Comparison of ENCODE assay signal across 20 cellular contexts in genomic region chr14:88597601-88598000, GRCh38. TPM values are rescaled to one million over a fixed set of nuclear protein-coding genes. Genes with fewer than 3 reads are reported as not detected.
DNase-seq lines count a peak whose midpoint lies in the region; ATAC-seq and TF ChIP-seq lines count a peak whose summit lies in the region.
"Had no signal": no experiment of that assay in that cellular context is flagged by ENCODE, and none has a peak within 500 bp of the region (broad histone marks: within the 10 kb centered on the region; RNA-seq: fewer than 3 reads in every experiment).

No MANE protein-coding gene starts in this region.

- H3K9me3 Mint-ChIP-seq in MCF 10A (ENCODE audit: unreplicated experiment) (no peaks in the 10 kb centered on the region), nephron progenitor cell (no peaks in the 10 kb centered on the region)
- no peaks in the 10 kb centered on the region for H3K9me3 Mint-ChIP-seq in activated naive CD8-positive, alpha-beta T cell treated with anti-CD3 and anti-CD28 coated beads, Interleukin-2, amount 50 U/mL, for 24 hours
- H3K9me3 Mint-ChIP-seq: CD8-positive, alpha-beta T cell had no signal

- H3K36me3 Mint-ChIP-seq in MCF 10A (ENCODE audit: insufficient read depth, unreplicated experiment) (peaks cover 84% of the 10 kb centered on the region), nephron progenitor cell (ENCODE audit: low read depth) (peaks cover 89% of the 10 kb centered on the region)
- peaks cover 72% of the 10 kb centered on the region for H3K36me3 Mint-ChIP-seq in activated naive CD8-positive, alpha-beta T cell treated with anti-CD3 and anti-CD28 coated beads, Interleukin-2, amount 50 U/mL, for 24 hours (ENCODE audit: low read depth)

- BruUV-seq in MCF 10A (replicated peaks; lab: Mats Ljungman, UMichigan): no TSS peak

- no peaks in the 10 kb centered on the region for H3K36me3 ChIP-seq in breast epithelium

- no peak overlapping the region for H3K4me3 ChIP-seq in breast epithelium
- H3K4me3 ChIP-seq: BLaER1 treated with 17β-estradiol and CSF1 and Interleukin-3, amounts not matched to agents 10 nM and 100 nM; MG63; SJCRH30 had no signal

- POLR2A ChIA-PET in MCF 10A (lab: Yijun Ruan, JAX): no interaction called here

- no peaks in the 10 kb centered on the region for H3K4me1 ChIP-seq in breast epithelium
- H3K4me1 ChIP-seq: SJCRH30 had no signal

- TF ChIP-seq POLR2A in breast epithelium (IDR thresholded peaks at IDR 0.05): no peak

- H3K4me1 Mint-ChIP-seq in MCF 10A (ENCODE audit: insufficient read depth, unreplicated experiment): peaks cover 6% of the 10 kb centered on the region
- H3K4me1 Mint-ChIP-seq in activated naive CD8-positive, alpha-beta T cell treated with anti-CD3 and anti-CD28 coated beads, Interleukin-2, amount 50 U/mL, for 24 hours: peaks cover 42% of the 10 kb centered on the region
- H3K4me1 Mint-ChIP-seq in nephron progenitor cell: peaks cover 43% of the 10 kb centered on the region

- H3K9me3 ChIP-seq in breast epithelium: no peaks in the 10 kb centered on the region
- H3K9me3 ChIP-seq: BLaER1 treated with 17β-estradiol and CSF1 and Interleukin-3, amounts not matched to agents 10 nM and 100 nM; MG63; SJCRH30 had no signal

- no peak for TF ChIP-seq CTCF in MCF 10A (IDR thresholded peaks at IDR 0.05; ENCODE audit: unreplicated experiment)
- no peak for TF ChIP-seq CTCF in breast epithelium (IDR thresholded peaks at IDR 0.05)
- no peak for TF ChIP-seq CTCF in nephron progenitor cell (IDR thresholded peaks at IDR 0.05)

- CTCF ChIA-PET in MCF 10A (lab: Yijun Ruan, JAX): interaction anchor here (0.8 to 1.7 kb wide), 2 partner anchors 11 to 13 kb away, joined by 4 read pairs; no protein-coding TSS in a partner anchor

- H3K27me3 Mint-ChIP-seq in MCF 10A (ENCODE audit: insufficient read depth, unreplicated experiment): no peaks in the 10 kb centered on the region
- no peaks in the 10 kb centered on the region for H3K27me3 Mint-ChIP-seq in activated naive CD8-positive, alpha-beta T cell treated with anti-CD3 and anti-CD28 coated beads, Interleukin-2, amount 50 U/mL, for 24 hours
- no peaks in the 10 kb centered on the region for H3K27me3 Mint-ChIP-seq in nephron progenitor cell (ENCODE audit: low read depth, poor library complexity)

- ATAC-seq in activated naive CD8-positive, alpha-beta T cell treated with anti-CD3 and anti-CD28 coated beads, Interleukin-2, amount 50 U/mL, for 24 hours: no peak
- no peak for ATAC-seq in GM18502 (IDR thresholded peaks at IDR 0.05; ENCODE audit: poor library complexity, unreplicated experiment)
- ATAC-seq: CD8-positive, alpha-beta T cell had no signal

- no peak for DNase-seq in MCF 10A (ENCODE audit: unreplicated experiment)
- no peak for DNase-seq in breast epithelium (ENCODE audit: low spot score in 2 of 2)
- DNase-seq in activated naive CD8-positive, alpha-beta T cell treated with anti-CD3 and anti-CD28 coated beads, Interleukin-2, amount 50 U/mL, for 24 hours: no peak
- DNase-seq in nephron progenitor cell: no peak
- no peak for DNase-seq in NCI-H187 treated with DMSO at 0.1 percent for 48 hours (lab: John Stamatoyannopoulos, UW)
- no peak for DNase-seq in DMS 273 (lab: John Stamatoyannopoulos, UW; ENCODE audit: unreplicated experiment)
- DNase-seq: 8988T; Calu3; CD8-positive, alpha-beta T cell; GDM1; Kasumi-1; MG63; NCI-H1417; NCI-H1694 treated with DMSO at 0.1 percent for 48 hours; NCI-H446; NCI-H526; SJCRH30 had no signal

- H3K27ac ChIP-seq in breast epithelium: no peak overlapping the region
- H3K27ac ChIP-seq: BLaER1 treated with 17β-estradiol and CSF1 and Interleukin-3, amounts not matched to agents 10 nM and 100 nM; SJCRH30 had no signal

- no peaks in the 10 kb centered on the region for H3K27me3 ChIP-seq in breast epithelium
- H3K27me3 ChIP-seq: BLaER1 treated with 17β-estradiol and CSF1 and Interleukin-3, amounts not matched to agents 10 nM and 100 nM; MG63; SJCRH30 had no signal

- H3K27ac Mint-ChIP-seq in MCF 10A (ENCODE audit: low read depth, unreplicated experiment): peak overlapping the region; percentile 66
- peak overlapping the region; percentile 76 for H3K27ac Mint-ChIP-seq in activated naive CD8-positive, alpha-beta T cell treated with anti-CD3 and anti-CD28 coated beads, Interleukin-2, amount 50 U/mL, for 24 hours
- H3K27ac Mint-ChIP-seq in nephron progenitor cell: peak overlapping the region; percentile 69
- H3K27ac Mint-ChIP-seq: CD8-positive, alpha-beta T cell had no signal

- H3K4me3 Mint-ChIP-seq in MCF 10A (ENCODE audit: unreplicated experiment) (no peak overlapping the region), nephron progenitor cell (no peak overlapping the region)
- no peak overlapping the region for H3K4me3 Mint-ChIP-seq in activated naive CD8-positive, alpha-beta T cell treated with anti-CD3 and anti-CD28 coated beads, Interleukin-2, amount 50 U/mL, for 24 hours
- H3K4me3 Mint-ChIP-seq: CD8-positive, alpha-beta T cell had no signal

- intact Hi-C loops in MCF 10A (cut with micrococcal nuclease): no loop called here
- intact Hi-C loops in breast epithelium (cut with DNase I; ENCODE audit: low total_unique reads): no loop called here

RNA-seq across cellular contexts. Expression of gene ZC3H14, which starts 34.8 kb away (rescaled TPM):
- total RNA-seq in MCF 10A (2022) (64.5 and 72.6 TPM in 2 replicates), breast epithelium (100 to 1,000 TPM in 1 of 3 donors, 10 to 100 TPM in 2; 75.7 to 102 (median 76.7) TPM)

RNA-seq across cellular contexts. Expression of gene PTPN21, which starts 42.8 kb away (rescaled TPM):
- total RNA-seq in MCF 10A (2022) (15.7 and 18.1 TPM in 2 replicates), breast epithelium (10 to 100 TPM; 14.4 to 18.1 (median 14.5) TPM)
- total RNA-seq: CD8-positive, alpha-beta T cell; OCI-LY7 had no signal
